8 cellular contexts compared by ENCODE assay signal in the genomic region with DNA sequence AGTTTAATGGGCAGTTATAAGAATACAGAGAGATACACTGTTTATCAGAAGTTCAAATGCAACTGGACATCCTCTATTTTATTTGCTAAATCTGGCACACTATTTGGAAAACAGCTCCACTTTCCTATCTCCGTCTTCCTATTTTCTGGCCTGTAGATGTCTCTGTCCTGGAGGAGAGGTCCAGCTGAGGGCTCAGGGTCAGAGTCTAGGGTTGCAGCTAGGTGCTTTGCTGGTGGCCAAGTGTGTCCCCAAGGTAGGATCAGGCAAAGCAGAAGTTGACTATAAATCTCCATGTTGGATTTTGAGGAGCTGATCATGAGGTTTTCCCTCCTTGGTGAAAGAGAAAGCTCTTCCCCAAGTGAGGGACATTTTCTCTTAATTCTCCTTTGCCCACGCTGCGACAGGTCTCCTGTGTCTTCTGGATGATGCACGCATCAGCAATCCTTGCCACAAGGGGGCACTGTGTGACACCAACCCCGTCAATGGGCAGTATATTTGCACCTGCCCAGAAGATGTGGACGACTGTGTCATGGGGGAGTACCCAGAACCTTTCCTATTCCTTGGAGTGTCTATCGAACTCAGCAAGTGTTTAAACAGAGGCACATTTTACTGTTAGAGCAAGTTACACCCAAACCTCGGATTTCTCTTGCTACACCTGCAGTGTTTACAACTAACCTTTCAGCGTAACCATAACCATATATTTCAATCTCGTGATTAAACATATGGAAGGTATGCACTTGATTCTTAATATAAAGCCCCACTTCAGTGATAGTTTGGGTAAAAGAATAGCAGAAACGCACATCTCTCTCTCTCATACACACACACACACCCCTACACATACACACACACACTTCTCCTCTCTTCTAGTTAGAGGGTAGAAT. TPM values are rescaled to one million over a fixed set of nuclear protein-coding genes. Genes with fewer than 3 reads are reported as not detected.
DNase-seq lines count a peak whose midpoint lies in the region; ATAC-seq and TF ChIP-seq lines count a peak whose summit lies in the region.

No MANE protein-coding gene starts in this region.

- intact Hi-C loops in Right ventricle myocardium inferior (cut with DNase I) (loop anchor here (10.0 kb wide), 1 partner anchor 59 kb away; no protein-coding TSS in a partner anchor), cardiac septum (cut with DNase I) (no loop called here)

- H3K4me1 Mint-ChIP-seq in neural crest cell = no peaks in the 10 kb centered on the region

- no peak overlapping the region for H3K4me3 ChIP-seq in epithelial cell of proximal tubule (ENCODE audit: low read depth, low read length)

- DNase-seq in Right ventricle myocardium inferior (ENCODE audit: missing footprints) = peak; percentile 77
- DNase-seq in cardiac septum (ENCODE audit: low spot score) = no peak
- DNase-seq in NCI-H226 = peak; percentile 24
- peak; percentile 73 for DNase-seq in activated CD8-positive, alpha-beta memory T cell treated with anti-CD3 and anti-CD28 coated beads for 24 hours
- no peak for DNase-seq in epithelial cell of proximal tubule (ENCODE audit: low read depth)
- DNase-seq in neural crest cell (ENCODE audit: low read depth, low spot score) = peak; percentile 45
- no peak for DNase-seq in globus pallidus (ENCODE audit: low spot score)

- no peaks in the 10 kb centered on the region for H3K36me3 Mint-ChIP-seq in neural crest cell (ENCODE audit: low read depth)

- peaks cover 9% of the 10 kb centered on the region for H3K9me3 Mint-ChIP-seq in neural crest cell

- H3K4me3 Mint-ChIP-seq in neural crest cell = no peak overlapping the region

- peaks cover 2% of the 10 kb centered on the region for H3K27me3 Mint-ChIP-seq in neural crest cell (ENCODE audit: low read depth)

- H3K27ac Mint-ChIP-seq in neural crest cell (ENCODE audit: unreplicated experiment) = no peak overlapping the region

- ATAC-seq in Right ventricle myocardium inferior (peak; percentile 60), HG03139 (IDR thresholded peaks at IDR 0.05; ENCODE audit: unreplicated experiment) (no peak)

- TF ChIP-seq CTCF in epithelial cell of proximal tubule (conservative IDR thresholded peaks at IDR 0.05; ENCODE audit: low read depth, low read length) (peak; percentile 86), neural crest cell (conservative IDR thresholded peaks at IDR 0.05) (peak; percentile 75)

RNA-seq across cellular contexts. Expression of a gene that starts 10.2 kb away (rescaled TPM):
- total RNA-seq in Right ventricle myocardium inferior (not detected), cardiac septum (0.11 TPM), epithelial cell of proximal tubule (not detected in 2 replicates), neural crest cell (not detected in 2 replicates)

Comparison
In these comparisons a context has a peak if more than half of its experiments do, and no peak if none do; other contexts are left out.
1. DNase-seq: peak in Right ventricle myocardium inferior (single experiment), NCI-H226 (single experiment), activated CD8-positive, alpha-beta memory T cell treated with anti-CD3 and anti-CD28 coated beads for 24 hours (single experiment) and neural crest cell (single experiment); none in cardiac septum (single experiment), epithelial cell of proximal tubule (single experiment) and globus pallidus (single experiment).